1 cellular context compared by ENCODE assay signal in the genomic region with DNA sequence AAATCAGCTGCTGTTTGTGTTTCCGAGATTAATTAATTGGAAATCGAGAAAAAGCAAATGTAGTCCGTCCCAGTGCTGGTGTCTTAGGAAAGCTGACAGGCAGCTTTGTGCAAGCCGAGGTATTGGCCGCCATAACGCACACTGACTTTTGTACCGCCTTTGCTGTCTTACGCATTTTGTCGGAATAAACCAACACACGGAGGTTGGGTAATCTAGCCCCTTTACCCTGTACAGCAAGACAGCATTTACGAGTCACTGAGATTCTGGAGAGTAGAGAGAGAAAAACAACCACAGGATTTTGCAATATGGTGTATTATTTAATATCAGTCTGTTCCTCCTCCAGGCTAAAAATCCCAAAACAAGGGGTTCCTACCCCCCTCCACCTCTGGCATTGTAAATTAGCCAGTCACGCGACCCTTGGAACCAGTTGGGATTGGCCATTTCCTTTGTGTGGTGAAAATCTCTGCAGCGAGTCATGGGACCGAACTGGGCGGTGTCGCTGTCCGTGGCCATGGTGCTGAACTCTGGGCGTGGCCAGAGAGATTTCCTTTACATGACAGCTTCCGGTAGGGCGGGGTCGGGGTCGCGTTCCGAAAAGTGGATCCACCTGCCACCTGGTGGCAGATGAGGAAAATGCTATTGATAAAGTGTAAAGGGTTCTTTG.
TF ChIP-seq lines count a peak whose summit lies in the region.

No MANE protein-coding gene starts in this region.

TF ChIP-seq in WTC11, 78 proteins besides CTCF, POLR2A, EP300 and RAD21 (continued from another document and continues in another):
- TF ChIP-seq, protein P1, sequence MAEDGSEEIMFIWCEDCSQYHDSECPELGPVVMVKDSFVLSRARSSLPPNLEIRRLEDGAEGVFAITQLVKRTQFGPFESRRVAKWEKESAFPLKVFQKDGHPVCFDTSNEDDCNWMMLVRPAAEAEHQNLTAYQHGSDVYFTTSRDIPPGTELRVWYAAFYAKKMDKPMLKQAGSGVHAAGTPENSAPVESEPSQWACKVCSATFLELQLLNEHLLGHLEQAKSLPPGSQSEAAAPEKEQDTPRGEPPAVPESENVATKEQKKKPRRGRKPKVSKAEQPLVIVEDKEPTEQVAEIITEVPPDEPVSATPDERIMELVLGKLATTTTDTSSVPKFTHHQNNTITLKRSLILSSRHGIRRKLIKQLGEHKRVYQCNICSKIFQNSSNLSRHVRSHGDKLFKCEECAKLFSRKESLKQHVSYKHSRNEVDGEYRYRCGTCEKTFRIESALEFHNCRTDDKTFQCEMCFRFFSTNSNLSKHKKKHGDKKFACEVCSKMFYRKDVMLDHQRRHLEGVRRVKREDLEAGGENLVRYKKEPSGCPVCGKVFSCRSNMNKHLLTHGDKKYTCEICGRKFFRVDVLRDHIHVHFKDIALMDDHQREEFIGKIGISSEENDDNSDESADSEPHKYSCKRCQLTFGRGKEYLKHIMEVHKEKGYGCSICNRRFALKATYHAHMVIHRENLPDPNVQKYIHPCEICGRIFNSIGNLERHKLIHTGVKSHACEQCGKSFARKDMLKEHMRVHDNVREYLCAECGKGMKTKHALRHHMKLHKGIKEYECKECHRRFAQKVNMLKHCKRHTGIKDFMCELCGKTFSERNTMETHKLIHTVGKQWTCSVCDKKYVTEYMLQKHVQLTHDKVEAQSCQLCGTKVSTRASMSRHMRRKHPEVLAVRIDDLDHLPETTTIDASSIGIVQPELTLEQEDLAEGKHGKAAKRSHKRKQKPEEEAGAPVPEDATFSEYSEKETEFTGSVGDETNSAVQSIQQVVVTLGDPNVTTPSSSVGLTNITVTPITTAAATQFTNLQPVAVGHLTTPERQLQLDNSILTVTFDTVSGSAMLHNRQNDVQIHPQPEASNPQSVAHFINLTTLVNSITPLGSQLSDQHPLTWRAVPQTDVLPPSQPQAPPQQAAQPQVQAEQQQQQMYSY (CRISPR knock-in tag; IDR thresholded peaks at IDR 0.05), result 0 out of 2 replicates have a peak, but pooled peaks have one; percentile 19
- TF ChIP-seq ELF4 (CRISPR knock-in tag; IDR thresholded peaks at IDR 0.05; ENCODE audit: low read depth) (no peak), IRF2 (CRISPR knock-in tag; IDR thresholded peaks at IDR 0.05; ENCODE audit: borderline replicate concordance, low read depth) (no peak), NR1H2 (CRISPR knock-in tag; IDR thresholded peaks at IDR 0.05) (no peak), RELA (CRISPR knock-in tag; IDR thresholded peaks at IDR 0.05; ENCODE audit: borderline replicate concordance) (no peak), FOXK1 (CRISPR knock-in tag; IDR thresholded peaks at IDR 0.05) (peak; percentile 96), SP1 (CRISPR knock-in tag; conservative IDR thresholded peaks at IDR 0.05) (peak; percentile 97), GTF2I (CRISPR knock-in tag; conservative IDR thresholded peaks at IDR 0.05) (no peak), OVOL2 (CRISPR knock-in tag; IDR thresholded peaks at IDR 0.05; ENCODE audit: borderline replicate concordance) (no peak), TEAD1 (CRISPR knock-in tag; IDR thresholded peaks at IDR 0.05) (peak; percentile 95), ZNF416 (CRISPR knock-in tag; IDR thresholded peaks at IDR 0.05) (no peak), ATF1 (CRISPR knock-in tag; IDR thresholded peaks at IDR 0.05) (no peak), RORB (CRISPR knock-in tag; IDR thresholded peaks at IDR 0.05) (no peak), MXD4 (CRISPR knock-in tag; IDR thresholded peaks at IDR 0.05; ENCODE audit: borderline replicate concordance) (no peak), NR2C2 (CRISPR knock-in tag; IDR thresholded peaks at IDR 0.05) (no peak; the same call in 1 of the 2 replicates), TP53 (CRISPR knock-in tag; IDR thresholded peaks at IDR 0.05) (0 out of 2 replicates have a peak, but pooled peaks have one; percentile 67), ETV6 (CRISPR knock-in tag; IDR thresholded peaks at IDR 0.05) (peak; percentile 77; the same call in 1 of the 2 replicates), ZBTB21 (CRISPR knock-in tag; IDR thresholded peaks at IDR 0.05; ENCODE audit: borderline replicate concordance) (peak; percentile 47; the same call in 1 of the 2 replicates), TCF7 (CRISPR knock-in tag; IDR thresholded peaks at IDR 0.05; ENCODE audit: low read depth) (0 out of 2 replicates have a peak, but pooled peaks have one; percentile 54), NR3C1 (CRISPR knock-in tag; conservative IDR thresholded peaks at IDR 0.05; ENCODE audit: low read depth) (peak; percentile 36; the same call in 1 of the 2 replicates), NFATC4 (CRISPR knock-in tag; IDR thresholded peaks at IDR 0.05) (no peak), ZNF423 (CRISPR knock-in tag; IDR thresholded peaks at IDR 0.05) (no peak), ZNF671 (CRISPR knock-in tag; IDR thresholded peaks at IDR 0.05) (no peak), ZNF138 (CRISPR knock-in tag; conservative IDR thresholded peaks at IDR 0.05) (no peak), HMGA2 (CRISPR knock-in tag; IDR thresholded peaks at IDR 0.05) (no peak), CBFB (CRISPR knock-in tag; IDR thresholded peaks at IDR 0.05; ENCODE audit: low read depth) (peak; percentile 70; the same call in 1 of the 2 replicates), ZNF263 (CRISPR knock-in tag; IDR thresholded peaks at IDR 0.05; ENCODE audit: low read depth) (no peak), NFYB (CRISPR knock-in tag; conservative IDR thresholded peaks at IDR 0.05; ENCODE audit: low read depth) (peak; percentile 68)
- TF ChIP-seq, protein P2, sequence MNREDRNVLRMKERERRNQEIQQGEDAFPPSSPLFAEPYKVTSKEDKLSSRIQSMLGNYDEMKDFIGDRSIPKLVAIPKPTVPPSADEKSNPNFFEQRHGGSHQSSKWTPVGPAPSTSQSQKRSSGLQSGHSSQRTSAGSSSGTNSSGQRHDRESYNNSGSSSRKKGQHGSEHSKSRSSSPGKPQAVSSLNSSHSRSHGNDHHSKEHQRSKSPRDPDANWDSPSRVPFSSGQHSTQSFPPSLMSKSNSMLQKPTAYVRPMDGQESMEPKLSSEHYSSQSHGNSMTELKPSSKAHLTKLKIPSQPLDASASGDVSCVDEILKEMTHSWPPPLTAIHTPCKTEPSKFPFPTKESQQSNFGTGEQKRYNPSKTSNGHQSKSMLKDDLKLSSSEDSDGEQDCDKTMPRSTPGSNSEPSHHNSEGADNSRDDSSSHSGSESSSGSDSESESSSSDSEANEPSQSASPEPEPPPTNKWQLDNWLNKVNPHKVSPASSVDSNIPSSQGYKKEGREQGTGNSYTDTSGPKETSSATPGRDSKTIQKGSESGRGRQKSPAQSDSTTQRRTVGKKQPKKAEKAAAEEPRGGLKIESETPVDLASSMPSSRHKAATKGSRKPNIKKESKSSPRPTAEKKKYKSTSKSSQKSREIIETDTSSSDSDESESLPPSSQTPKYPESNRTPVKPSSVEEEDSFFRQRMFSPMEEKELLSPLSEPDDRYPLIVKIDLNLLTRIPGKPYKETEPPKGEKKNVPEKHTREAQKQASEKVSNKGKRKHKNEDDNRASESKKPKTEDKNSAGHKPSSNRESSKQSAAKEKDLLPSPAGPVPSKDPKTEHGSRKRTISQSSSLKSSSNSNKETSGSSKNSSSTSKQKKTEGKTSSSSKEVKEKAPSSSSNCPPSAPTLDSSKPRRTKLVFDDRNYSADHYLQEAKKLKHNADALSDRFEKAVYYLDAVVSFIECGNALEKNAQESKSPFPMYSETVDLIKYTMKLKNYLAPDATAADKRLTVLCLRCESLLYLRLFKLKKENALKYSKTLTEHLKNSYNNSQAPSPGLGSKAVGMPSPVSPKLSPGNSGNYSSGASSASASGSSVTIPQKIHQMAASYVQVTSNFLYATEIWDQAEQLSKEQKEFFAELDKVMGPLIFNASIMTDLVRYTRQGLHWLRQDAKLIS (CRISPR knock-in tag; IDR thresholded peaks at IDR 0.05; ENCODE audit: borderline replicate concordance), result peak; percentile 51; the same call in 1 of the 2 replicates
- TF ChIP-seq, protein P3, sequence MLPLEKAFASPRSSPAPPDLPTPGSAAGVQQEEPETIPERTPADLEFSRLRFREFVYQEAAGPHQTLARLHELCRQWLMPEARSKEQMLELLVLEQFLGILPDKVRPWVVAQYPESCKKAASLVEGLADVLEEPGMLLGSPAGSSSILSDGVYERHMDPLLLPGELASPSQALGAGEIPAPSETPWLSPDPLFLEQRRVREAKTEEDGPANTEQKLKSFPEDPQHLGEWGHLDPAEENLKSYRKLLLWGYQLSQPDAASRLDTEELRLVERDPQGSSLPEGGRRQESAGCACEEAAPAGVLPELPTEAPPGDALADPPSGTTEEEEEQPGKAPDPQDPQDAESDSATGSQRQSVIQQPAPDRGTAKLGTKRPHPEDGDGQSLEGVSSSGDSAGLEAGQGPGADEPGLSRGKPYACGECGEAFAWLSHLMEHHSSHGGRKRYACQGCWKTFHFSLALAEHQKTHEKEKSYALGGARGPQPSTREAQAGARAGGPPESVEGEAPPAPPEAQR (CRISPR knock-in tag; IDR thresholded peaks at IDR 0.05), result no peak
- TF ChIP-seq, protein P4, sequence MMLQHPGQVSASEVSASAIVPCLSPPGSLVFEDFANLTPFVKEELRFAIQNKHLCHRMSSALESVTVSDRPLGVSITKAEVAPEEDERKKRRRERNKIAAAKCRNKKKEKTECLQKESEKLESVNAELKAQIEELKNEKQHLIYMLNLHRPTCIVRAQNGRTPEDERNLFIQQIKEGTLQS (CRISPR knock-in tag; conservative IDR thresholded peaks at IDR 0.05), result no peak
- TF ChIP-seq, protein P5, sequence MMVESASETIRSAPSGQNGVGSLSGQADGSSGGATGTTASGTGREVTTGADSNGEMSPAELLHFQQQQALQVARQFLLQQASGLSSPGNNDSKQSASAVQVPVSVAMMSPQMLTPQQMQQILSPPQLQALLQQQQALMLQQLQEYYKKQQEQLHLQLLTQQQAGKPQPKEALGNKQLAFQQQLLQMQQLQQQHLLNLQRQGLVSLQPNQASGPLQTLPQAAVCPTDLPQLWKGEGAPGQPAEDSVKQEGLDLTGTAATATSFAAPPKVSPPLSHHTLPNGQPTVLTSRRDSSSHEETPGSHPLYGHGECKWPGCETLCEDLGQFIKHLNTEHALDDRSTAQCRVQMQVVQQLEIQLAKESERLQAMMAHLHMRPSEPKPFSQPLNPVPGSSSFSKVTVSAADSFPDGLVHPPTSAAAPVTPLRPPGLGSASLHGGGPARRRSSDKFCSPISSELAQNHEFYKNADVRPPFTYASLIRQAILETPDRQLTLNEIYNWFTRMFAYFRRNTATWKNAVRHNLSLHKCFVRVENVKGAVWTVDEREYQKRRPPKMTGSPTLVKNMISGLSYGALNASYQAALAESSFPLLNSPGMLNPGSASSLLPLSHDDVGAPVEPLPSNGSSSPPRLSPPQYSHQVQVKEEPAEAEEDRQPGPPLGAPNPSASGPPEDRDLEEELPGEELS (CRISPR knock-in tag; IDR thresholded peaks at IDR 0.05), result peak; percentile 91
- TF ChIP-seq, protein P6, sequence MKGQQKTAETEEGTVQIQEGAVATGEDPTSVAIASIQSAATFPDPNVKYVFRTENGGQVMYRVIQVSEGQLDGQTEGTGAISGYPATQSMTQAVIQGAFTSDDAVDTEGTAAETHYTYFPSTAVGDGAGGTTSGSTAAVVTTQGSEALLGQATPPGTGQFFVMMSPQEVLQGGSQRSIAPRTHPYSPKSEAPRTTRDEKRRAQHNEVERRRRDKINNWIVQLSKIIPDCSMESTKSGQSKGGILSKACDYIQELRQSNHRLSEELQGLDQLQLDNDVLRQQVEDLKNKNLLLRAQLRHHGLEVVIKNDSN (CRISPR knock-in tag; IDR thresholded peaks at IDR 0.05), result peak; percentile 95
- TF ChIP-seq, protein P7, sequence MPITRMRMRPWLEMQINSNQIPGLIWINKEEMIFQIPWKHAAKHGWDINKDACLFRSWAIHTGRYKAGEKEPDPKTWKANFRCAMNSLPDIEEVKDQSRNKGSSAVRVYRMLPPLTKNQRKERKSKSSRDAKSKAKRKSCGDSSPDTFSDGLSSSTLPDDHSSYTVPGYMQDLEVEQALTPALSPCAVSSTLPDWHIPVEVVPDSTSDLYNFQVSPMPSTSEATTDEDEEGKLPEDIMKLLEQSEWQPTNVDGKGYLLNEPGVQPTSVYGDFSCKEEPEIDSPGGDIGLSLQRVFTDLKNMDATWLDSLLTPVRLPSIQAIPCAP (CRISPR knock-in tag; IDR thresholded peaks at IDR 0.05), result peak; percentile 66; the same call in 1 of the 2 replicates
- TF ChIP-seq, protein P8, sequence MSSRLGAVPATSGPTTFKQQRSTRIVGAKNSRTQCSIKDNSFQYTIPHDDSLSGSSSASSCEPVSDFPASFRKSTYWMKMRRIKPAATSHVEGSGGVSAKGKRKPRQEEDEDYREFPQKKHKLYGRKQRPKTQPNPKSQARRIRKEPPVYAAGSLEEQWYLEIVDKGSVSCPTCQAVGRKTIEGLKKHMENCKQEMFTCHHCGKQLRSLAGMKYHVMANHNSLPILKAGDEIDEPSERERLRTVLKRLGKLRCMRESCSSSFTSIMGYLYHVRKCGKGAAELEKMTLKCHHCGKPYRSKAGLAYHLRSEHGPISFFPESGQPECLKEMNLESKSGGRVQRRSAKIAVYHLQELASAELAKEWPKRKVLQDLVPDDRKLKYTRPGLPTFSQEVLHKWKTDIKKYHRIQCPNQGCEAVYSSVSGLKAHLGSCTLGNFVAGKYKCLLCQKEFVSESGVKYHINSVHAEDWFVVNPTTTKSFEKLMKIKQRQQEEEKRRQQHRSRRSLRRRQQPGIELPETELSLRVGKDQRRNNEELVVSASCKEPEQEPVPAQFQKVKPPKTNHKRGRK (CRISPR knock-in tag; IDR thresholded peaks at IDR 0.05; ENCODE audit: borderline replicate concordance), result no peak
- TF ChIP-seq, protein P9, sequence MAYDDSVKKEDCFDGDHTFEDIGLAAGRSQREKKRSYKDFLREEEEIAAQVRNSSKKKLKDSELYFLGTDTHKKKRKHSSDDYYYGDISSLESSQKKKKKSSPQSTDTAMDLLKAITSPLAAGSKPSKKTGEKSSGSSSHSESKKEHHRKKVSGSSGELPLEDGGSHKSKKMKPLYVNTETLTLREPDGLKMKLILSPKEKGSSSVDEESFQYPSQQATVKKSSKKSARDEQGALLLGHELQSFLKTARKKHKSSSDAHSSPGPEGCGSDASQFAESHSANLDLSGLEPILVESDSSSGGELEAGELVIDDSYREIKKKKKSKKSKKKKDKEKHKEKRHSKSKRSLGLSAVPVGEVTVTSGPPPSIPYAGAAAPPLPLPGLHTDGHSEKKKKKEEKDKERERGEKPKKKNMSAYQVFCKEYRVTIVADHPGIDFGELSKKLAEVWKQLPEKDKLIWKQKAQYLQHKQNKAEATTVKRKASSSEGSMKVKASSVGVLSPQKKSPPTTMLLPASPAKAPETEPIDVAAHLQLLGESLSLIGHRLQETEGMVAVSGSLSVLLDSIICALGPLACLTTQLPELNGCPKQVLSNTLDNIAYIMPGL (CRISPR knock-in tag; IDR thresholded peaks at IDR 0.05), result 0 out of 2 replicates have a peak, but pooled peaks have one; percentile 39
- TF ChIP-seq, protein P10, sequence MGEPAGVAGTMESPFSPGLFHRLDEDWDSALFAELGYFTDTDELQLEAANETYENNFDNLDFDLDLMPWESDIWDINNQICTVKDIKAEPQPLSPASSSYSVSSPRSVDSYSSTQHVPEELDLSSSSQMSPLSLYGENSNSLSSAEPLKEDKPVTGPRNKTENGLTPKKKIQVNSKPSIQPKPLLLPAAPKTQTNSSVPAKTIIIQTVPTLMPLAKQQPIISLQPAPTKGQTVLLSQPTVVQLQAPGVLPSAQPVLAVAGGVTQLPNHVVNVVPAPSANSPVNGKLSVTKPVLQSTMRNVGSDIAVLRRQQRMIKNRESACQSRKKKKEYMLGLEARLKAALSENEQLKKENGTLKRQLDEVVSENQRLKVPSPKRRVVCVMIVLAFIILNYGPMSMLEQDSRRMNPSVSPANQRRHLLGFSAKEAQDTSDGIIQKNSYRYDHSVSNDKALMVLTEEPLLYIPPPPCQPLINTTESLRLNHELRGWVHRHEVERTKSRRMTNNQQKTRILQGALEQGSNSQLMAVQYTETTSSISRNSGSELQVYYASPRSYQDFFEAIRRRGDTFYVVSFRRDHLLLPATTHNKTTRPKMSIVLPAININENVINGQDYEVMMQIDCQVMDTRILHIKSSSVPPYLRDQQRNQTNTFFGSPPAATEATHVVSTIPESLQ (CRISPR knock-in tag; IDR thresholded peaks at IDR 0.05), result no peak
